Comparison of ENCODE assay signal across 1 cellular context in the genomic region with DNA sequence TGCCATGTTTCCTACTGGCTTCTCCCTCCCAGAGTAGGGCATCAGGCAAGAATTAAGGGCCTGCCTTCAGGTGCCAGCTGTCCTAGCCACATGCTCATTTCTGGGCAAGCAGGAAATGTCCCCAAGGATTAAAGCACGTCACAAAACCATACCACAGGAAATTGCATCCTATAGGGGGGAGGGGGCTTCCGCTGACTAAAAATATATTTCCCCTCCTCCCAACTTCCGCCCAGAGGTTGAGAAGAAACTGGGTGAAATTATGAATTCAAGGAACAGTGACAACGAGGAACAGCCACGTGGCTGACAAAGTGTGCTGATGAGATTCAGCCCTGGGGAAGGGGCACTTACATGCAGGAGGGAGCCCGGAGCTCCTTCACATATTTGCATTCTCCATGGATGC.
TF ChIP-seq lines count a peak whose summit lies in the region.

No MANE protein-coding gene starts in this region.

TF ChIP-seq in GM12878, 131 proteins besides CTCF, POLR2A, EP300 and RAD21 (continued from another document):
- TF ChIP-seq, protein P1, sequence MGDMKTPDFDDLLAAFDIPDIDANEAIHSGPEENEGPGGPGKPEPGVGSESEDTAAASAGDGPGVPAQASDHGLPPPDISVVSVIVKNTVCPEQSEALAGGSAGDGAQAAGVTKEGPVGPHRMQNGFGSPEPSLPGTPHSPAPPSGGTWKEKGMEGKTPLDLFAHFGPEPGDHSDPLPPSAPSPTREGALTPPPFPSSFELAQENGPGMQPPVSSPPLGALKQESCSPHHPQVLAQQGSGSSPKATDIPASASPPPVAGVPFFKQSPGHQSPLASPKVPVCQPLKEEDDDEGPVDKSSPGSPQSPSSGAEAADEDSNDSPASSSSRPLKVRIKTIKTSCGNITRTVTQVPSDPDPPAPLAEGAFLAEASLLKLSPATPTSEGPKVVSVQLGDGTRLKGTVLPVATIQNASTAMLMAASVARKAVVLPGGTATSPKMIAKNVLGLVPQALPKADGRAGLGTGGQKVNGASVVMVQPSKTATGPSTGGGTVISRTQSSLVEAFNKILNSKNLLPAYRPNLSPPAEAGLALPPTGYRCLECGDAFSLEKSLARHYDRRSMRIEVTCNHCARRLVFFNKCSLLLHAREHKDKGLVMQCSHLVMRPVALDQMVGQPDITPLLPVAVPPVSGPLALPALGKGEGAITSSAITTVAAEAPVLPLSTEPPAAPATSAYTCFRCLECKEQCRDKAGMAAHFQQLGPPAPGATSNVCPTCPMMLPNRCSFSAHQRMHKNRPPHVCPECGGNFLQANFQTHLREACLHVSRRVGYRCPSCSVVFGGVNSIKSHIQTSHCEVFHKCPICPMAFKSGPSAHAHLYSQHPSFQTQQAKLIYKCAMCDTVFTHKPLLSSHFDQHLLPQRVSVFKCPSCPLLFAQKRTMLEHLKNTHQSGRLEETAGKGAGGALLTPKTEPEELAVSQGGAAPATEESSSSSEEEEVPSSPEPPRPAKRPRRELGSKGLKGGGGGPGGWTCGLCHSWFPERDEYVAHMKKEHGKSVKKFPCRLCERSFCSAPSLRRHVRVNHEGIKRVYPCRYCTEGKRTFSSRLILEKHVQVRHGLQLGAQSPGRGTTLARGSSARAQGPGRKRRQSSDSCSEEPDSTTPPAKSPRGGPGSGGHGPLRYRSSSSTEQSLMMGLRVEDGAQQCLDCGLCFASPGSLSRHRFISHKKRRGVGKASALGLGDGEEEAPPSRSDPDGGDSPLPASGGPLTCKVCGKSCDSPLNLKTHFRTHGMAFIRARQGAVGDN (IDR thresholded peaks at IDR 0.05), result no peak
- no peak for TF ChIP-seq SMC3 (IDR thresholded peaks at IDR 0.05; ENCODE audit: borderline replicate concordance, low read length)
- TF ChIP-seq, protein P2, sequence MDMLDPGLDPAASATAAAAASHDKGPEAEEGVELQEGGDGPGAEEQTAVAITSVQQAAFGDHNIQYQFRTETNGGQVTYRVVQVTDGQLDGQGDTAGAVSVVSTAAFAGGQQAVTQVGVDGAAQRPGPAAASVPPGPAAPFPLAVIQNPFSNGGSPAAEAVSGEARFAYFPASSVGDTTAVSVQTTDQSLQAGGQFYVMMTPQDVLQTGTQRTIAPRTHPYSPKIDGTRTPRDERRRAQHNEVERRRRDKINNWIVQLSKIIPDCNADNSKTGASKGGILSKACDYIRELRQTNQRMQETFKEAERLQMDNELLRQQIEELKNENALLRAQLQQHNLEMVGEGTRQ (IDR thresholded peaks at IDR 0.05; ENCODE audit: borderline replicate concordance, low read depth, low read length), result no peak; the same call in 1 of the 2 replicates
- TF ChIP-seq, protein P3, sequence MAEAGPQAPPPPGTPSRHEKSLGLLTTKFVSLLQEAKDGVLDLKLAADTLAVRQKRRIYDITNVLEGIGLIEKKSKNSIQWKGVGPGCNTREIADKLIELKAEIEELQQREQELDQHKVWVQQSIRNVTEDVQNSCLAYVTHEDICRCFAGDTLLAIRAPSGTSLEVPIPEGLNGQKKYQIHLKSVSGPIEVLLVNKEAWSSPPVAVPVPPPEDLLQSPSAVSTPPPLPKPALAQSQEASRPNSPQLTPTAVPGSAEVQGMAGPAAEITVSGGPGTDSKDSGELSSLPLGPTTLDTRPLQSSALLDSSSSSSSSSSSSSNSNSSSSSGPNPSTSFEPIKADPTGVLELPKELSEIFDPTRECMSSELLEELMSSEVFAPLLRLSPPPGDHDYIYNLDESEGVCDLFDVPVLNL (IDR thresholded peaks at IDR 0.05; ENCODE audit: low read depth, low read length), result no peak
- peak; percentile 47; the same call in 1 of the 2 replicates for TF ChIP-seq NFIC (IDR thresholded peaks at IDR 0.05; ENCODE audit: low read depth, low read length)
- TF ChIP-seq SMAD5 (IDR thresholded peaks at IDR 0.05; ENCODE audit: low read depth), result no peak
- no peak for TF ChIP-seq ZSCAN29 (IDR thresholded peaks at IDR 0.05)
- peak; percentile 68 for TF ChIP-seq MEF2A (IDR thresholded peaks at IDR 0.05; ENCODE audit: insufficient read depth, low read depth, low read length)
- TF ChIP-seq, protein P4, sequence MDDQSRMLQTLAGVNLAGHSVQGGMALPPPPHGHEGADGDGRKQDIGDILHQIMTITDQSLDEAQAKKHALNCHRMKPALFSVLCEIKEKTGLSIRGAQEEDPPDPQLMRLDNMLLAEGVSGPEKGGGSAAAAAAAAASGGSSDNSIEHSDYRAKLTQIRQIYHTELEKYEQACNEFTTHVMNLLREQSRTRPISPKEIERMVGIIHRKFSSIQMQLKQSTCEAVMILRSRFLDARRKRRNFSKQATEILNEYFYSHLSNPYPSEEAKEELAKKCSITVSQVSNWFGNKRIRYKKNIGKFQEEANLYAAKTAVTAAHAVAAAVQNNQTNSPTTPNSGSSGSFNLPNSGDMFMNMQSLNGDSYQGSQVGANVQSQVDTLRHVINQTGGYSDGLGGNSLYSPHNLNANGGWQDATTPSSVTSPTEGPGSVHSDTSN (IDR thresholded peaks at IDR 0.05; ENCODE audit: insufficient replicate concordance, low read depth, low read length), result no peak
- no peak for TF ChIP-seq EZH2 (IDR thresholded peaks at IDR 0.05; ENCODE audit: borderline replicate concordance, control insufficient read depth, low read depth, low read length)
- no peak for TF ChIP-seq SP1 (IDR thresholded peaks at IDR 0.05; ENCODE audit: low read depth, low read length)
- TF ChIP-seq, protein P5, sequence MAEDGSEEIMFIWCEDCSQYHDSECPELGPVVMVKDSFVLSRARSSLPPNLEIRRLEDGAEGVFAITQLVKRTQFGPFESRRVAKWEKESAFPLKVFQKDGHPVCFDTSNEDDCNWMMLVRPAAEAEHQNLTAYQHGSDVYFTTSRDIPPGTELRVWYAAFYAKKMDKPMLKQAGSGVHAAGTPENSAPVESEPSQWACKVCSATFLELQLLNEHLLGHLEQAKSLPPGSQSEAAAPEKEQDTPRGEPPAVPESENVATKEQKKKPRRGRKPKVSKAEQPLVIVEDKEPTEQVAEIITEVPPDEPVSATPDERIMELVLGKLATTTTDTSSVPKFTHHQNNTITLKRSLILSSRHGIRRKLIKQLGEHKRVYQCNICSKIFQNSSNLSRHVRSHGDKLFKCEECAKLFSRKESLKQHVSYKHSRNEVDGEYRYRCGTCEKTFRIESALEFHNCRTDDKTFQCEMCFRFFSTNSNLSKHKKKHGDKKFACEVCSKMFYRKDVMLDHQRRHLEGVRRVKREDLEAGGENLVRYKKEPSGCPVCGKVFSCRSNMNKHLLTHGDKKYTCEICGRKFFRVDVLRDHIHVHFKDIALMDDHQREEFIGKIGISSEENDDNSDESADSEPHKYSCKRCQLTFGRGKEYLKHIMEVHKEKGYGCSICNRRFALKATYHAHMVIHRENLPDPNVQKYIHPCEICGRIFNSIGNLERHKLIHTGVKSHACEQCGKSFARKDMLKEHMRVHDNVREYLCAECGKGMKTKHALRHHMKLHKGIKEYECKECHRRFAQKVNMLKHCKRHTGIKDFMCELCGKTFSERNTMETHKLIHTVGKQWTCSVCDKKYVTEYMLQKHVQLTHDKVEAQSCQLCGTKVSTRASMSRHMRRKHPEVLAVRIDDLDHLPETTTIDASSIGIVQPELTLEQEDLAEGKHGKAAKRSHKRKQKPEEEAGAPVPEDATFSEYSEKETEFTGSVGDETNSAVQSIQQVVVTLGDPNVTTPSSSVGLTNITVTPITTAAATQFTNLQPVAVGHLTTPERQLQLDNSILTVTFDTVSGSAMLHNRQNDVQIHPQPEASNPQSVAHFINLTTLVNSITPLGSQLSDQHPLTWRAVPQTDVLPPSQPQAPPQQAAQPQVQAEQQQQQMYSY (CRISPR knock-in tag; IDR thresholded peaks at IDR 0.05), result 0 out of 2 replicates have a peak, but pooled peaks have one; percentile 16
- no peak for TF ChIP-seq ZNF207 (IDR thresholded peaks at IDR 0.05; ENCODE audit: borderline replicate concordance)
- TF ChIP-seq BCL11A (IDR thresholded peaks at IDR 0.05; ENCODE audit: low read depth, low read length), result peak; percentile 37; the same call in 1 of the 2 replicates
- TF ChIP-seq, protein P6, sequence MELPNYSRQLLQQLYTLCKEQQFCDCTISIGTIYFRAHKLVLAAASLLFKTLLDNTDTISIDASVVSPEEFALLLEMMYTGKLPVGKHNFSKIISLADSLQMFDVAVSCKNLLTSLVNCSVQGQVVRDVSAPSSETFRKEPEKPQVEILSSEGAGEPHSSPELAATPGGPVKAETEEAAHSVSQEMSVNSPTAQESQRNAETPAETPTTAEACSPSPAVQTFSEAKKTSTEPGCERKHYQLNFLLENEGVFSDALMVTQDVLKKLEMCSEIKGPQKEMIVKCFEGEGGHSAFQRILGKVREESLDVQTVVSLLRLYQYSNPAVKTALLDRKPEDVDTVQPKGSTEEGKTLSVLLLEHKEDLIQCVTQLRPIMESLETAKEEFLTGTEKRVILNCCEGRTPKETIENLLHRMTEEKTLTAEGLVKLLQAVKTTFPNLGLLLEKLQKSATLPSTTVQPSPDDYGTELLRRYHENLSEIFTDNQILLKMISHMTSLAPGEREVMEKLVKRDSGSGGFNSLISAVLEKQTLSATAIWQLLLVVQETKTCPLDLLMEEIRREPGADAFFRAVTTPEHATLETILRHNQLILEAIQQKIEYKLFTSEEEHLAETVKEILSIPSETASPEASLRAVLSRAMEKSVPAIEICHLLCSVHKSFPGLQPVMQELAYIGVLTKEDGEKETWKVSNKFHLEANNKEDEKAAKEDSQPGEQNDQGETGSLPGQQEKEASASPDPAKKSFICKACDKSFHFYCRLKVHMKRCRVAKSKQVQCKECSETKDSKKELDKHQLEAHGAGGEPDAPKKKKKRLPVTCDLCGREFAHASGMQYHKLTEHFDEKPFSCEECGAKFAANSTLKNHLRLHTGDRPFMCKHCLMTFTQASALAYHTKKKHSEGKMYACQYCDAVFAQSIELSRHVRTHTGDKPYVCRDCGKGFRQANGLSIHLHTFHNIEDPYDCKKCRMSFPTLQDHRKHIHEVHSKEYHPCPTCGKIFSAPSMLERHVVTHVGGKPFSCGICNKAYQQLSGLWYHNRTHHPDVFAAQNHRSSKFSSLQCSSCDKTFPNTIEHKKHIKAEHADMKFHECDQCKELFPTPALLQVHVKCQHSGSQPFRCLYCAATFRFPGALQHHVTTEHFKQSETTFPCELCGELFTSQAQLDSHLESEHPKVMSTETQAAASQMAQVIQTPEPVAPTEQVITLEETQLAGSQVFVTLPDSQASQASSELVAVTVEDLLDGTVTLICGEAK (IDR thresholded peaks at IDR 0.05; ENCODE audit: borderline replicate concordance), result no peak; the same call in 1 of the 2 replicates
- TF ChIP-seq CHD2 (IDR thresholded peaks at IDR 0.05; ENCODE audit: borderline replicate concordance, low read depth, low read length), result 0 out of 2 replicates have a peak, but pooled peaks have one; percentile 21
- TF ChIP-seq, protein P7, sequence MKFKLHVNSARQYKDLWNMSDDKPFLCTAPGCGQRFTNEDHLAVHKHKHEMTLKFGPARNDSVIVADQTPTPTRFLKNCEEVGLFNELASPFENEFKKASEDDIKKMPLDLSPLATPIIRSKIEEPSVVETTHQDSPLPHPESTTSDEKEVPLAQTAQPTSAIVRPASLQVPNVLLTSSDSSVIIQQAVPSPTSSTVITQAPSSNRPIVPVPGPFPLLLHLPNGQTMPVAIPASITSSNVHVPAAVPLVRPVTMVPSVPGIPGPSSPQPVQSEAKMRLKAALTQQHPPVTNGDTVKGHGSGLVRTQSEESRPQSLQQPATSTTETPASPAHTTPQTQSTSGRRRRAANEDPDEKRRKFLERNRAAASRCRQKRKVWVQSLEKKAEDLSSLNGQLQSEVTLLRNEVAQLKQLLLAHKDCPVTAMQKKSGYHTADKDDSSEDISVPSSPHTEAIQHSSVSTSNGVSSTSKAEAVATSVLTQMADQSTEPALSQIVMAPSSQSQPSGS (IDR thresholded peaks at IDR 0.05; ENCODE audit: low read length), result no peak
- peak; percentile 6; the same call in 1 of the 2 replicates for TF ChIP-seq SPI1 (IDR thresholded peaks at IDR 0.05; ENCODE audit: borderline replicate concordance, insufficient read depth, low read depth, low read length)
- TF ChIP-seq ZNF622 (IDR thresholded peaks at IDR 0.05), result no peak
- TF ChIP-seq HDAC6 (IDR thresholded peaks at IDR 0.05; ENCODE audit: unreplicated experiment), result no peak
- TF ChIP-seq RFX5 (IDR thresholded peaks at IDR 0.05; ENCODE audit: low read depth, low read length), result no peak
- peak; percentile 33; the same call in 1 of the 3 replicates for TF ChIP-seq POU2F2 (IDR thresholded peaks at IDR 0.05; ENCODE audit: borderline replicate concordance, low read depth, low read length)
- no peak for TF ChIP-seq GATAD2B (conservative IDR thresholded peaks at IDR 0.05; ENCODE audit: low read depth)
- TF ChIP-seq KAT2A (conservative IDR thresholded peaks at IDR 0.05; ENCODE audit: control insufficient read depth, low read depth, low read length), result no peak
- no peak for TF ChIP-seq ZNF384 (IDR thresholded peaks at IDR 0.05; ENCODE audit: borderline replicate concordance, low read depth, low read length)
- TF ChIP-seq, protein P8, sequence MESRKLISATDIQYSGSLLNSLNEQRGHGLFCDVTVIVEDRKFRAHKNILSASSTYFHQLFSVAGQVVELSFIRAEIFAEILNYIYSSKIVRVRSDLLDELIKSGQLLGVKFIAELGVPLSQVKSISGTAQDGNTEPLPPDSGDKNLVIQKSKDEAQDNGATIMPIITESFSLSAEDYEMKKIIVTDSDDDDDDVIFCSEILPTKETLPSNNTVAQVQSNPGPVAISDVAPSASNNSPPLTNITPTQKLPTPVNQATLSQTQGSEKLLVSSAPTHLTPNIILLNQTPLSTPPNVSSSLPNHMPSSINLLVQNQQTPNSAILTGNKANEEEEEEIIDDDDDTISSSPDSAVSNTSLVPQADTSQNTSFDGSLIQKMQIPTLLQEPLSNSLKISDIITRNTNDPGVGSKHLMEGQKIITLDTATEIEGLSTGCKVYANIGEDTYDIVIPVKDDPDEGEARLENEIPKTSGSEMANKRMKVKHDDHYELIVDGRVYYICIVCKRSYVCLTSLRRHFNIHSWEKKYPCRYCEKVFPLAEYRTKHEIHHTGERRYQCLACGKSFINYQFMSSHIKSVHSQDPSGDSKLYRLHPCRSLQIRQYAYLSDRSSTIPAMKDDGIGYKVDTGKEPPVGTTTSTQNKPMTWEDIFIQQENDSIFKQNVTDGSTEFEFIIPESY (IDR thresholded peaks at IDR 0.05), result no peak
- TF ChIP-seq LARP7 (IDR thresholded peaks at IDR 0.05), result no peak
- TF ChIP-seq STAT3 (IDR thresholded peaks at IDR 0.05; ENCODE audit: low read depth, low read length), result no peak
- no peak for TF ChIP-seq YY1 (IDR thresholded peaks at IDR 0.05; ENCODE audit: low read depth, low read length)
